8 cellular contexts compared by ENCODE assay signal in the genomic region with DNA sequence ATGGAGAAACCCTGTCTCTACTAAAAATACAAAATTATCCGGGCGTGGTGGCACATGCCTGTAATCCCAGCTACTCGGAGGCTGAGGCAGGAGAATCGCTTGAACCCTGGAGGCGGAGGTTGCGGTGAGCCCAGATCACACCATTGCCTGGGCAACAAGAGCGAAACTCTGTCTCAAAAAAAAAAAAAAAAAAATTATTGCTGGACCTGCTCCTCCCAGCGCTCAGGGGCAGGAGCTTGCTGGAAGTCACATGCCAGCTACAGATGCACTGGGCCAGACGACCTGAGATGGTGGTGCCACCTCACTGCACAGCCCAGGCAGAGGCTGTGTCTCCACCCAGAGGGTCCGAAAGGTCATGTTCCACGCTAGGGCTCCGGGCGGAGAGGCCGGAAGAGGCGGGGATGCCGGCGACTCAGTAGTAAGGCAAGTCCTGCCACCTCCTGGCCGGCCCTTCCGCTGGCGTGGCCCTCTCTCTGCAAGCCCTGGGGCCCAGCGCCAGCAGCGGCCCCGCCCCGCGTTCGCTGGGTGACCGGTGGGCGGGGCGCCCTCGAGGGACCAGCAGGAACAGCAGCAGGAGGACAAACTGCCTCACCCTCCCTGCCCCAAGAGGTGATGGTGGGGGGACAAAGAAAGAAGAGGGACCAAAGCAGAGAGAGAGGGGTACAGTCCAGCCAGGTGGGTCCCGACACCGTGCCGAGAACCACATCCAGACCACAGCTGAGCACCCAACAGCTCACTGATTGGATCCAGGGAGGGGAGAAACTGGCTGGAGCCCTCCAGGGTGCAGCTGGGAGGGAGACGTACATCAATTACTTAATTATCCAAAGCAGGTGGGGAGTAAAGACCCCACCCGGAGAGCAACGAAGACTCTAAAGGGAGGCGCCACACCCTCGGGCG. TPM values are rescaled to one million over a fixed set of nuclear protein-coding genes. Genes with fewer than 3 reads are reported as not detected.
DNase-seq lines count a peak whose midpoint lies in the region; ATAC-seq, FAIRE-seq and TF ChIP-seq lines count a peak whose summit lies in the region.

No MANE protein-coding gene starts in this region.

- H3K4me2 ChIP-seq in OCI-LY7 (ENCODE audit: low read length), result peak overlapping the region; percentile 58; the same call in 1 of the 2 replicates
- H3K4me2 ChIP-seq in keratinocyte (ENCODE audit: control insufficient read depth, extremely low read depth, insufficient read depth, low read depth, low read length), result peak overlapping the region; percentile 83

- no peak for FAIRE-seq in keratinocyte (lab: Jason Lieb, UNC)

- H2AFZ ChIP-seq in OCI-LY7 (ENCODE audit: low read length) (no peak overlapping the region), keratinocyte (ENCODE audit: control insufficient read depth, low read length) (no peak overlapping the region)

- ATAC-seq in activated CD4-positive, CD25-positive, alpha-beta regulatory T cell treated with anti-CD3 and anti-CD28 coated beads, Interleukin-2, amount 50 U/mL, for 24 hours, result no peak

- H3K9ac ChIP-seq in keratinocyte (ENCODE audit: control insufficient read depth, extremely low read depth, insufficient read depth, low read length) (peak overlapping the region; percentile 98), skeletal muscle tissue (ENCODE audit: low read depth in 1 of 3, low read length in 3 of 3) (peak overlapping the region; percentile 85 to 92 (median 90))

- DNase-seq in A172 (ENCODE audit: low spot score) (peak; percentile 94), H4 (ENCODE audit: low spot score) (peak; percentile 88), OCI-LY7 (ENCODE audit: low spot score) (no peak), keratinocyte (ENCODE audit: low read depth, low spot score) (no peak), GOT3 (lab: John Stamatoyannopoulos, UW) (no peak)

- BruUV-seq in OCI-LY7 (replicated peaks; lab: Mats Ljungman, UMichigan), result no TSS peak

- H4K20me1 ChIP-seq in OCI-LY7 (ENCODE audit: insufficient read depth, low read length), result no peaks in the 10 kb centered on the region
- H4K20me1 ChIP-seq in keratinocyte (ENCODE audit: control insufficient read depth, extremely low read depth, insufficient read depth, low read length), result no peaks in the 10 kb centered on the region

- H3K4me3 ChIP-seq in OCI-LY7 (ENCODE audit: low read depth, low read length, poor library complexity, severe bottlenecking) (no peak overlapping the region), keratinocyte (ENCODE audit: control insufficient read depth in 2 of 3, extremely low read depth in 1 of 3, insufficient read depth in 2 of 3, low read depth in 1 of 3, low read length in 3 of 3) (peak overlapping the region; percentile 9 to 46 (median 18)), skeletal muscle tissue (ENCODE audit: low read length in 3 of 3) (peak overlapping the region; percentile 72 to 85 (median 74))

- no peaks in the 10 kb centered on the region for H3K9me1 ChIP-seq in keratinocyte (ENCODE audit: control insufficient read depth, extremely low read depth, insufficient read depth, low read length)

- H3K9me3 ChIP-seq in OCI-LY7 (ENCODE audit: low read length), result no peaks in the 10 kb centered on the region
- H3K9me3 ChIP-seq in keratinocyte (ENCODE audit: control insufficient read depth, low read depth, low read length), result no peaks in the 10 kb centered on the region
- H3K9me3 ChIP-seq in skeletal muscle tissue (ENCODE audit: control insufficient read depth in 3 of 3, low read length in 3 of 3), result no peaks in the 10 kb centered on the region

- POLR2A ChIA-PET in OCI-LY7 (lab: Charles Lee), result interaction anchor here (1.0 kb wide), 1 partner anchor 14 kb away, joined by 3 read pairs; no protein-coding TSS in a partner anchor

- no peak overlapping the region for H3K27ac ChIP-seq in OCI-LY7 (ENCODE audit: low read depth, low read length, poor library complexity, severe bottlenecking)
- peak overlapping the region; percentile 62 for H3K27ac ChIP-seq in cingulate gyrus (ENCODE audit: low read depth, low read length)
- H3K27ac ChIP-seq in keratinocyte (ENCODE audit: control insufficient read depth, insufficient read depth, low read length), result peak overlapping the region; percentile 90
- H3K27ac ChIP-seq in skeletal muscle tissue (ENCODE audit: low read depth, low read length), result peak overlapping the region; percentile 100

- no peaks in the 10 kb centered on the region for H3K9me2 ChIP-seq in OCI-LY7 (ENCODE audit: insufficient read depth, low read length)

- H3K36me3 ChIP-seq in OCI-LY7 (ENCODE audit: insufficient read depth, low read length) (peaks cover 9% of the 10 kb centered on the region; the same call in 1 of the 2 replicates), keratinocyte (ENCODE audit: control insufficient read depth in 2 of 2, extremely low read depth in 1 of 2, insufficient read depth in 2 of 2, low read length in 2 of 2) (peaks cover 5 to 6% of the 10 kb centered on the region in 2 experiments), skeletal muscle tissue (ENCODE audit: control insufficient read depth in 3 of 3, insufficient read depth in 3 of 3, low read length in 3 of 3) (peaks cover 6 to 9% (median 7%) of the 10 kb centered on the region in 3 donors)

- dilution Hi-C loops in keratinocyte (cut with MboI; ENCODE audit: extremely low pct_ligation_motif_present, low sequenced_read_pairs), result no loop called here

- intact Hi-C loops in OCI-LY7 (cut with micrococcal nuclease; ENCODE audit: unreplicated experiment), result no loop called here

- TF ChIP-seq CTCF in OCI-LY7 (conservative IDR thresholded peaks at IDR 0.05; ENCODE audit: low read length) (no peak), keratinocyte (optimal IDR thresholded peaks at IDR 0.05 in 1 of 3, IDR thresholded peaks at IDR 0.05 in 1 of 3, conservative IDR thresholded peaks at IDR 0.05 in 1 of 3; ENCODE audit: extremely low read depth in 1 of 3, insufficient read depth in 2 of 3, low read length in 3 of 3) (no peak)

- H3K27me3 ChIP-seq in keratinocyte (ENCODE audit: control insufficient read depth, extremely low read depth, insufficient read depth, low read length) (no peaks in the 10 kb centered on the region), skeletal muscle tissue (ENCODE audit: control insufficient read depth in 3 of 3, insufficient read depth in 3 of 3, low read length in 3 of 3) (no peaks in the 10 kb centered on the region)

- peaks cover 60% of the 10 kb centered on the region for H3K4me1 ChIP-seq in OCI-LY7 (ENCODE audit: insufficient read depth, low read length, poor library complexity, severe bottlenecking)
- H3K4me1 ChIP-seq in keratinocyte (ENCODE audit: control insufficient read depth, extremely low read depth, insufficient read depth, low read length), result peaks cover 58% of the 10 kb centered on the region
- peaks cover 63 to 66% (median 65%) of the 10 kb centered on the region in 3 donors for H3K4me1 ChIP-seq in skeletal muscle tissue (ENCODE audit: control insufficient read depth in 3 of 3, insufficient read depth in 3 of 3, low read length in 3 of 3)

- CTCF ChIA-PET in OCI-LY7 (lab: Charles Lee; ENCODE audit: unreplicated experiment), result no interaction called here

- H3K79me2 ChIP-seq in OCI-LY7 (ENCODE audit: insufficient read depth, low read depth, low read length) (peaks cover 10% of the 10 kb centered on the region; the same call in 1 of the 2 replicates), keratinocyte (ENCODE audit: control insufficient read depth, insufficient read depth, low read length) (peaks cover 10% of the 10 kb centered on the region)

RNA-seq across cellular contexts. Expression of gene RHOF, which starts 3.6 kb away (rescaled TPM):
- 1.8 and 2.7 TPM in 2 replicates for total RNA-seq in A172 (2014; rRNA removed; shearing (Covaris generic))
- total RNA-seq in H4 (2014; rRNA removed; shearing (Covaris generic)), result 0.99 and 3.3 TPM in 2 replicates
- total RNA-seq in OCI-LY7 (2014; rRNA removed; shearing (Covaris generic)), result 23.5 and 29.2 TPM in 2 replicates
- total RNA-seq in OCI-LY7 (2022) (45.7 and 53.7 TPM in 2 replicates), skeletal muscle tissue (2.1 TPM)
- polyA plus RNA-seq in keratinocyte, result 2.8 to 4.3 TPM (median 4.1 TPM) in 3 replicates
- 3.3 TPM for polyA plus RNA-seq in keratinocyte (2011; ENCODE audit: low read depth)
- polyA plus RNA-seq in keratinocyte (2011; cell fraction: cytosol; rRNA removed), result 3.1 and 5.3 TPM in 2 replicates
- 4.8 and 5.9 TPM in 2 replicates for polyA plus RNA-seq in keratinocyte (2011; cell fraction: nucleus; rRNA removed)
- polyA plus RNA-seq in keratinocyte (2012; ENCODE audit: low replicate concordance), result 2.5 and 6.1 TPM in 2 replicates
- polyA minus RNA-seq in keratinocyte, result 7.0 to 7.7 TPM (median 7.7 TPM) in 3 replicates
- polyA minus RNA-seq in keratinocyte (2011; cell fraction: cytosol; rRNA and poly(A)+ RNA removed), result 11.5 TPM
- polyA minus RNA-seq in keratinocyte (2011; cell fraction: nucleus; rRNA and poly(A)+ RNA removed), result 3.7 and 4.3 TPM in 2 replicates

RNA-seq across cellular contexts. Expression of gene SETD1B, which starts 6.7 kb away (rescaled TPM):
- 1.9 and 2.4 TPM in 2 replicates for total RNA-seq in A172 (2014; rRNA removed; shearing (Covaris generic))
- total RNA-seq in H4 (2014; rRNA removed; shearing (Covaris generic)), result 1.2 and 2.1 TPM in 2 replicates
- 3.3 and 4.7 TPM in 2 replicates for total RNA-seq in OCI-LY7 (2014; rRNA removed; shearing (Covaris generic))
- total RNA-seq in OCI-LY7 (2022) (22.5 and 24.3 TPM in 2 replicates), skeletal muscle tissue (2.1 TPM)
- polyA plus RNA-seq in keratinocyte, result 0.71 to 1.2 TPM (median 0.72 TPM) in 3 replicates
- 2.3 TPM for polyA plus RNA-seq in keratinocyte (2011; ENCODE audit: low read depth)
- 0.83 and 1.4 TPM in 2 replicates for polyA plus RNA-seq in keratinocyte (2011; cell fraction: cytosol; rRNA removed)
- polyA plus RNA-seq in keratinocyte (2011; cell fraction: nucleus; rRNA removed), result 7.9 and 9.7 TPM in 2 replicates
- 5.2 and 6.0 TPM in 2 replicates for polyA plus RNA-seq in keratinocyte (2012; ENCODE audit: low replicate concordance)
- 1.5 to 8.6 TPM (median 2.4 TPM) in 3 replicates for polyA minus RNA-seq in keratinocyte
- 4.0 TPM for polyA minus RNA-seq in keratinocyte (2011; cell fraction: cytosol; rRNA and poly(A)+ RNA removed)
- polyA minus RNA-seq in keratinocyte (2011; cell fraction: nucleus; rRNA and poly(A)+ RNA removed), result 5.5 and 6.5 TPM in 2 replicates

Comparison
In these comparisons a context has a peak if more than half of its experiments do, and no peak if none do; other contexts are left out.
1. DNase-seq: peak in A172 (single experiment) and H4 (single experiment); none in OCI-LY7 (single experiment), keratinocyte (single experiment) and GOT3 (single experiment).